Comparison of ENCODE assay signal across 1 cellular context in genomic region chr4:25915359-25915716, GRCh38.
TF ChIP-seq lines count a peak whose summit lies in the region.

No MANE protein-coding gene starts in this region.

TF ChIP-seq in GM23338, 12 proteins besides CTCF, POLR2A, EP300 and RAD21 (continued from another document):
- TF ChIP-seq ETS1 (IDR thresholded peaks at IDR 0.05) (no peak), REST (IDR thresholded peaks at IDR 0.05; ENCODE audit: unreplicated experiment) (no peak), EZH2phosphoT487 (IDR thresholded peaks at IDR 0.05; ENCODE audit: unreplicated experiment) (no peak), ZNF114 (CRISPR knock-in tag; IDR thresholded peaks at IDR 0.05) (no peak)
TF ChIP-seq in GM23338: peak in this region for 0.
